8 cellular contexts compared by ENCODE assay signal in the genomic region with DNA sequence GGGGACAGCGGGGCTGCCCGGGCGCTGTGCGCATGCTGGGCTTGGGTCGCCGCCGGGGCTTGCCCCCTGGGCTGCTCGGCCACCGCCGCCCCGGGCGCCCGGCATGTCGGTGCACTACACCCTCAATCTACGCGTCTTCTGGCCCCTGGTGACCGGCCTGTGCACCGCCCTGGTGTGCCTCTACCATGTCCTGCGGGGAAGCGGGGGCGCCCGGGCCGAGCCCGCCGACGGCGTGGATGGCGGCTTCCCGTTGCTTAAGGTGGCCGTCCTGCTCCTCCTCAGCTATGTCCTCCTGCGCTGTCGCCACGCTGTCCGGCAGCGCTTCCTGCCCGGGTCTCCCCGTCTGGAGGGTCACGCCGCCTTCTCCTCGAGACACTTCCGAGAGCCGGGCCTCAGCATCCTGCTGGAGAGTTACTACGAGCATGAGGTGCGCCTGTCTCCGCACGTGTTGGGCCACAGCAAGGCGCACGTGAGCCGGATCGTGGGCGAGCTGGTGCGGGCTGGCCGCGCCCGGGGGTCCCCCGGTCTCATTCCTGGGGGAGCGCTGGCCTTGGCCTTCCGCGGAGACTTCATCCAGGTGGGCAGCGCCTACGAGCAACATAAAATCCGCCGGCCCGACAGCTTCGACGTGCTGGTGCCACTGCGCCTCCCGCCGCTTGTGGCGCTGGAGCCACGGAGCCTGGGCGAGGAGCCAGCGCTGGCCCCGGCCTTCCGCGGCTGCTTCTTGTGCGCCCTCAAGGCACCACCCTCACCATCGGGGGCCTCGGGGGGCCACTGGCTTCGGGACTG. TPM values are rescaled to one million over a fixed set of nuclear protein-coding genes. Genes with fewer than 3 reads are reported as not detected.
DNase-seq lines count a peak whose midpoint lies in the region; ATAC-seq and TF ChIP-seq lines count a peak whose summit lies in the region.

No MANE protein-coding gene starts in this region.

- peaks cover 14% of the 10 kb centered on the region for H3K36me3 Mint-ChIP-seq in nephron (ENCODE audit: low read depth)

- TF ChIP-seq CTCF in BE2C (IDR thresholded peaks at IDR 0.05; ENCODE audit: low read depth, low read length) (no peak), VCaP (conservative IDR thresholded peaks at IDR 0.05) (no peak), fibroblast of lung (conservative IDR thresholded peaks at IDR 0.05 in 1 of 2, IDR thresholded peaks at IDR 0.05 in 1 of 2; ENCODE audit: low read depth in 1 of 2, low read length in 2 of 2) (peak in 1 of 2 donors; percentile 35), nephron (IDR thresholded peaks at IDR 0.05; ENCODE audit: unreplicated experiment in 3 of 3) (no peak)

- H3K4me1 ChIP-seq in BE2C (no peaks in the 10 kb centered on the region), fibroblast of lung (ENCODE audit: control insufficient read depth, extremely low read depth, insufficient read depth, low read length) (peaks cover 28% of the 10 kb centered on the region)

- H3K4me3 Mint-ChIP-seq in nephron: peak overlapping the region; percentile 89 to 95 (median 93)

- peak overlapping the region in 2 of 3 experiments; percentile 82 to 83 for H3K27ac Mint-ChIP-seq in nephron

- H3K9ac ChIP-seq in fibroblast of lung (ENCODE audit: insufficient read depth, low read length): peak overlapping the region; percentile 88

- H3K79me2 ChIP-seq in fibroblast of lung (ENCODE audit: control insufficient read depth, insufficient read depth, low read length): peaks cover 39% of the 10 kb centered on the region

- H3K4me3 ChIP-seq in BE2C (ENCODE audit: low read depth, low read length): peak overlapping the region; percentile 26; the same call in 1 of the 2 replicates
- peak overlapping the region; percentile 60 to 76 (median 71) for H3K4me3 ChIP-seq in fibroblast of lung (replicated peaks in 1 of 4; ENCODE audit: control extremely low read depth in 1 of 4, insufficient read depth in 1 of 4, low read depth in 3 of 4, low read length in 4 of 4)

- DNase-seq in BE2C (peak; percentile 11), fibroblast of lung (ENCODE audit: low read depth in 2 of 2) (peak; percentile 74 to 78), middle frontal gyrus (ENCODE audit: extremely low spot score, low spot score) (no peak)
- DNase-seq in stimulated activated CD4-positive, alpha-beta T cell treated with anti-CD3 and anti-CD28 coated beads, Interleukin-1b, Interleukin-23, amount 100 ng/mL, for 48 hours: no peak

- ATAC-seq in GM19455 (IDR thresholded peaks at IDR 0.05; ENCODE audit: unreplicated experiment) (peak; percentile 26), HG02763 (IDR thresholded peaks at IDR 0.05; ENCODE audit: unreplicated experiment) (no peak)

- no peaks in the 10 kb centered on the region for H4K20me1 ChIP-seq in fibroblast of lung (ENCODE audit: control insufficient read depth, extremely low read depth, insufficient read depth, low read length)

- H3K36me3 ChIP-seq in BE2C (no peaks in the 10 kb centered on the region), fibroblast of lung (ENCODE audit: control insufficient read depth, insufficient read depth, low read length) (peaks cover 10% of the 10 kb centered on the region)

- peak overlapping the region; percentile 90 for H3K4me2 ChIP-seq in fibroblast of lung (ENCODE audit: extremely low read depth, insufficient read depth, low read length)

- peaks cover 40% of the 10 kb centered on the region for H3K4me1 Mint-ChIP-seq in nephron

- no peak overlapping the region for H2AFZ ChIP-seq in fibroblast of lung (ENCODE audit: low read length)

- H3K27ac ChIP-seq in VCaP: peak overlapping the region; percentile 81
- peak overlapping the region; percentile 95 for H3K27ac ChIP-seq in fibroblast of lung (ENCODE audit: insufficient read depth, low read length)

- peaks cover 4% of the 10 kb centered on the region for H3K27me3 Mint-ChIP-seq in nephron (ENCODE audit: low read depth)

- H3K9me3 ChIP-seq in BE2C (no peaks in the 10 kb centered on the region), fibroblast of lung (ENCODE audit: control insufficient read depth, insufficient read depth, low read depth, low read length) (no peaks in the 10 kb centered on the region)

- H3K9me3 Mint-ChIP-seq in nephron: no peaks in the 10 kb centered on the region

- H3K27me3 ChIP-seq in BE2C (peaks cover 17% of the 10 kb centered on the region), fibroblast of lung (ENCODE audit: control insufficient read depth, insufficient read depth, low read length) (no peaks in the 10 kb centered on the region)

RNA-seq across cellular contexts. Expression of gene ITPRIPL2, which starts 0.8 kb away (rescaled TPM):
- polyA plus RNA-seq in BE2C (2012; ENCODE audit: insufficient read depth, insufficient read length, low read depth): 1.4 TPM
- total RNA-seq in fibroblast of lung: 41.3 and 42.1 TPM in 2 replicates
- polyA plus RNA-seq in fibroblast of lung: 19.8 and 23.1 TPM in 2 replicates
- 14.1 and 19.1 TPM in 2 replicates for polyA plus RNA-seq in fibroblast of lung (2012)
- 12.9 and 15.8 TPM in 2 replicates for polyA minus RNA-seq in fibroblast of lung (ENCODE audit: low replicate concordance)

RNA-seq across cellular contexts. Expression of gene COQ7, which starts 47.1 kb away (rescaled TPM):
- 32.4 TPM for polyA plus RNA-seq in BE2C (2012; ENCODE audit: insufficient read depth, insufficient read length, low read depth)
- 19.8 and 20.5 TPM in 2 replicates for total RNA-seq in fibroblast of lung
- polyA plus RNA-seq in fibroblast of lung: 12.4 and 14.0 TPM in 2 replicates
- polyA plus RNA-seq in fibroblast of lung (2012): 13.6 and 14.7 TPM in 2 replicates
- 3.7 and 4.0 TPM in 2 replicates for polyA minus RNA-seq in fibroblast of lung (ENCODE audit: low replicate concordance)

RNA-seq across cellular contexts. Expression of gene SYT17, which starts 53.5 kb away (rescaled TPM):
- polyA plus RNA-seq in BE2C (2012; ENCODE audit: insufficient read depth, insufficient read length, low read depth): 1.5 TPM
- 0.26 and 0.33 TPM in 2 replicates for total RNA-seq in fibroblast of lung
- polyA plus RNA-seq in fibroblast of lung: 0.15 TPM in 1 of 2 replicates, not detected in the other
- polyA plus RNA-seq in fibroblast of lung (2012): not detected in 2 replicates
- polyA minus RNA-seq in fibroblast of lung (ENCODE audit: low replicate concordance): not detected in 2 replicates

Comparison
In these comparisons a context has a peak if more than half of its experiments do, and no peak if none do; other contexts are left out.
1. DNase-seq: peak in BE2C (single experiment) and fibroblast of lung (2 of 2); none in middle frontal gyrus (single experiment) and stimulated activated CD4-positive, alpha-beta T cell treated with anti-CD3 and anti-CD28 coated beads, Interleukin-1b, Interleukin-23, amount 100 ng/mL, for 48 hours (single experiment).